ENCODE assay signal across 21 cellular contexts in genomic region chr1:205780335-205780734, GRCh38. TPM values are rescaled to one million over a fixed set of nuclear protein-coding genes. Genes with fewer than 3 reads are reported as not detected.
A peak's percentile ranks its signal among the peaks of the same experiment; 100 is the strongest.
DNase-seq lines count a peak whose midpoint lies in the region; ATAC-seq, FAIRE-seq and TF ChIP-seq lines count a peak whose summit lies in the region.
"Had no signal": no experiment of that assay in that cellular context is flagged by ENCODE, and none has a peak within 500 bp of the region (broad histone marks: within the 10 kb centered on the region; RNA-seq: fewer than 3 reads in every experiment).

No MANE protein-coding gene starts in this region.

- intact Hi-C loops in K562 (cut with micrococcal nuclease), result loop anchor here (10.0 kb wide), 1 partner anchor 186 kb away; no protein-coding TSS in a partner anchor

- no peak overlapping the region for H3K27ac ChIP-seq in CD4-positive, CD25-positive, alpha-beta regulatory T cell (ENCODE audit: insufficient read depth, low read length, poor library complexity, severe bottlenecking)
- H3K27ac ChIP-seq in K562 (ENCODE audit: extremely low read depth, low read depth, low read length), result no peak overlapping the region

- TF ChIP-seq EP300 in K562 (IDR thresholded peaks at IDR 0.05; ENCODE audit: low read length), result no peak

- in situ Hi-C loops in K562 (cut with MboI), result no loop called here

- no peaks in the 10 kb centered on the region for H3K9me3 ChIP-seq in CD4-positive, CD25-positive, alpha-beta regulatory T cell (ENCODE audit: control insufficient read depth in 2 of 2, low read length in 2 of 2)
- H3K9me3 ChIP-seq in K562 (replicated peaks; ENCODE audit: control insufficient read depth, insufficient read depth, low read depth, low read length), result 0 out of 2 replicates have a peak, but pooled peaks cover 4% of the 10 kb centered on the region
- H3K9me3 ChIP-seq: Caco-2 had no signal

- no peaks in the 10 kb centered on the region for H3K36me3 ChIP-seq in CD4-positive, CD25-positive, alpha-beta regulatory T cell (ENCODE audit: control insufficient read depth, insufficient read depth, low read length)
- no peaks in the 10 kb centered on the region for H3K36me3 ChIP-seq in K562 (ENCODE audit: control insufficient read depth, insufficient read depth, low read length)
- H3K36me3 ChIP-seq: BLaER1 treated with 17β-estradiol and CSF1 and Interleukin-3, amounts not matched to agents 10 nM and 100 nM had no signal

- WGBS in K562 (ENCODE audit: insufficient coverage, low coverage, missing lambda C conversion rate), result 19% methylated on average over 5 of the region's 5 CpGs

- H3K9me3 Mint-ChIP-seq in activated naive CD8-positive, alpha-beta T cell (ENCODE audit: low read depth), result no peaks in the 10 kb centered on the region
- no peaks in the 10 kb centered on the region for H3K9me3 Mint-ChIP-seq in activated naive CD8-positive, alpha-beta T cell treated with anti-CD3 and anti-CD28 coated beads for 36 hours
- no peaks in the 10 kb centered on the region for H3K9me3 Mint-ChIP-seq in CD4-positive, CD25-positive, alpha-beta regulatory T cell
- H3K9me3 Mint-ChIP-seq in stimulated activated effector memory CD8-positive, alpha-beta T cell treated with anti-CD3 and anti-CD28 coated beads, Interleukin-12 subunit alpha, Interleukin-12 subunit beta, amount 100 ng/mL, for 72 hours, result no peaks in the 10 kb centered on the region
- H3K9me3 Mint-ChIP-seq: HFFc6, IgD-negative memory B cell had no signal

- H3K27ac Mint-ChIP-seq in activated naive CD8-positive, alpha-beta T cell, result peak overlapping the region; percentile 34
- no peak overlapping the region for H3K27ac Mint-ChIP-seq in activated naive CD8-positive, alpha-beta T cell treated with anti-CD3 and anti-CD28 coated beads for 36 hours
- peak overlapping the region in 2 of 3 donors; percentile 47 to 66 for H3K27ac Mint-ChIP-seq in CD4-positive, CD25-positive, alpha-beta regulatory T cell
- H3K27ac Mint-ChIP-seq in stimulated activated effector memory CD8-positive, alpha-beta T cell treated with anti-CD3 and anti-CD28 coated beads, Interleukin-12 subunit alpha, Interleukin-12 subunit beta, amount 100 ng/mL, for 72 hours, result peak overlapping the region; percentile 67
- H3K27ac Mint-ChIP-seq: GM23338, HFFc6 had no signal

- no peaks in the 10 kb centered on the region for H3K9me1 ChIP-seq in K562 (ENCODE audit: control insufficient read depth, insufficient read depth, low read length)

- H3K79me2 ChIP-seq in K562 (ENCODE audit: control insufficient read depth, insufficient read depth, low read length), result no peaks in the 10 kb centered on the region

- TF ChIP-seq POLR2A in K562 (conservative IDR thresholded peaks at IDR 0.05), result no peak

- TF ChIP-seq CTCF in K562 (IDR thresholded peaks at IDR 0.05 in 2 of 3, conservative IDR thresholded peaks at IDR 0.05 in 1 of 3; ENCODE audit: insufficient read depth in 2 of 3, low read depth in 1 of 3, low read length in 3 of 3) (no peak), GM10248 (IDR thresholded peaks at IDR 0.05; ENCODE audit: control extremely low read depth, extremely low read depth, low read depth, missing control alignments) (no peak)

- BruUV-seq in K562 (replicated peaks; lab: Mats Ljungman, UMichigan), result no TSS peak

- no peak overlapping the region for H3K4me2 ChIP-seq in K562 (ENCODE audit: insufficient read depth, low read length)
- H3K4me2 ChIP-seq: GM23338 had no signal

- H3K9ac ChIP-seq in K562 (ENCODE audit: insufficient read depth in 1 of 2, low read depth in 2 of 2, low read length in 2 of 2), result no peak overlapping the region
- H3K9ac ChIP-seq: BLaER1 treated with 17β-estradiol and CSF1 and Interleukin-3, amounts not matched to agents 10 nM and 100 nM had no signal

- CTCF ChIA-PET in K562 (lab: Yijun Ruan, JAX; ENCODE audit: low intra/inter-chr PET ratio) (interaction anchor here (0.6 kb wide), 1 partner anchor 11 kb away, joined by 5 read pairs; no protein-coding TSS in a partner anchor), GM10248 (lab: Yijun Ruan, JAX) (interaction anchor here (1.0 to 2.8 kb wide), 3 partner anchors 12 to 197 kb away, joined by 3 to 9 read pairs (median 4); no protein-coding TSS in a partner anchor)

- no peaks in the 10 kb centered on the region for H4K20me1 ChIP-seq in K562 (replicated peaks; ENCODE audit: control insufficient read depth, insufficient read depth, low read length)
- H4K20me1 ChIP-seq: BLaER1 treated with 17β-estradiol and CSF1 and Interleukin-3, amounts not matched to agents 10 nM and 100 nM had no signal

- FAIRE-seq in K562 (lab: Jason Lieb, UNC), result no peak
- FAIRE-seq: D721Med, G401.6, GM12892, GM18507, H54, HTR-8/SVneo had no signal

- no peak for DNase-seq in activated naive CD8-positive, alpha-beta T cell treated with anti-CD3 and anti-CD28 coated beads for 36 hours
- no peak for DNase-seq in CD4-positive, CD25-positive, alpha-beta regulatory T cell
- DNase-seq in K562 (ENCODE audit: extremely low read depth in 1 of 4, low spot score in 3 of 4) (no peak), HuH-7.5 (ENCODE audit: low spot score) (no peak), NCI-H510A treated with DMSO at 0.1 percent for 48 hours (lab: John Stamatoyannopoulos, UW) (no peak), GM10248 (ENCODE audit: extremely low spot score) (no peak)
- DNase-seq in stimulated activated effector memory CD8-positive, alpha-beta T cell treated with anti-CD3 and anti-CD28 coated beads, Interleukin-12 subunit alpha, Interleukin-12 subunit beta, amount 100 ng/mL, for 72 hours (ENCODE audit: low spot score in 2 of 2), result no peak
- DNase-seq: 8988T, Caco-2, HCEC 1CT, HFFc6 had no signal

- H3K27me3 Mint-ChIP-seq in activated naive CD8-positive, alpha-beta T cell, result no peaks in the 10 kb centered on the region
- H3K27me3 Mint-ChIP-seq in activated naive CD8-positive, alpha-beta T cell treated with anti-CD3 and anti-CD28 coated beads for 36 hours, result no peaks in the 10 kb centered on the region
- H3K27me3 Mint-ChIP-seq in CD4-positive, CD25-positive, alpha-beta regulatory T cell, result no peaks in the 10 kb centered on the region
- H3K27me3 Mint-ChIP-seq: IgD-negative memory B cell had no signal

- ATAC-seq in CD4-positive, CD25-positive, alpha-beta regulatory T cell (ENCODE audit: low read depth in 2 of 2), result no peak
- ATAC-seq in K562, result no peak
- no peak for ATAC-seq in stimulated activated effector memory CD8-positive, alpha-beta T cell treated with anti-CD3 and anti-CD28 coated beads, Interleukin-12 subunit alpha, Interleukin-12 subunit beta, amount 100 ng/mL, for 72 hours
- ATAC-seq: GM23338 had no signal

- no peak for TF ChIP-seq RAD21 in K562 (CRISPR knock-in tag; conservative IDR thresholded peaks at IDR 0.05 in 1 of 2, IDR thresholded peaks at IDR 0.05 in 1 of 2)

- H2AFZ ChIP-seq in K562 (ENCODE audit: low read depth, low read length), result no peak overlapping the region
- H2AFZ ChIP-seq: GM23338 had no signal

- peaks cover 15% of the 10 kb centered on the region for H3K4me1 ChIP-seq in CD4-positive, CD25-positive, alpha-beta regulatory T cell (ENCODE audit: control insufficient read depth, insufficient read depth, low read length, poor library complexity, severe bottlenecking)
- peaks cover 0 to 6% of the 10 kb centered on the region in 2 experiments; a peak in 2 of 5 replicates for H3K4me1 ChIP-seq in K562 (replicated peaks in 1 of 2; ENCODE audit: control insufficient read depth in 2 of 2, insufficient read depth in 2 of 2, low read length in 2 of 2)
- H3K4me1 ChIP-seq: Caco-2 had no signal

- POLR2A ChIA-PET in K562 (lab: Yijun Ruan, JAX), result interaction anchor here (0.6 kb wide), 1 partner anchor 1907 kb away, joined by 3 read pairs; no protein-coding TSS in a partner anchor
- POLR2A ChIA-PET in GM10248 (lab: Yijun Ruan, JAX), result interaction anchor here (0.6 kb wide), 1 partner anchor 118 kb away, joined by 4 read pairs; no protein-coding TSS in a partner anchor

- peaks cover 15% of the 10 kb centered on the region for H3K4me1 Mint-ChIP-seq in activated naive CD8-positive, alpha-beta T cell (ENCODE audit: low read depth)
- peaks cover 21% of the 10 kb centered on the region for H3K4me1 Mint-ChIP-seq in activated naive CD8-positive, alpha-beta T cell treated with anti-CD3 and anti-CD28 coated beads for 36 hours
- peaks cover 4 to 22% (median 13%) of the 10 kb centered on the region in 4 donors for H3K4me1 Mint-ChIP-seq in CD4-positive, CD25-positive, alpha-beta regulatory T cell
- H3K4me1 Mint-ChIP-seq in stimulated activated effector memory CD8-positive, alpha-beta T cell treated with anti-CD3 and anti-CD28 coated beads, Interleukin-12 subunit alpha, Interleukin-12 subunit beta, amount 100 ng/mL, for 72 hours, result peaks cover 25% of the 10 kb centered on the region
- H3K4me1 Mint-ChIP-seq: GM23338 had no signal

- H3K27me3 ChIP-seq in CD4-positive, CD25-positive, alpha-beta regulatory T cell (ENCODE audit: control insufficient read depth, insufficient read depth, low read length), result no peaks in the 10 kb centered on the region
- no peaks in the 10 kb centered on the region; a peak in 2 of 5 replicates for H3K27me3 ChIP-seq in K562 (ENCODE audit: control insufficient read depth in 2 of 2, insufficient read depth in 2 of 2, low read length in 2 of 2)
- H3K27me3 ChIP-seq: BLaER1 treated with 17β-estradiol and CSF1 and Interleukin-3, amounts not matched to agents 10 nM and 100 nM had no signal

- no peak overlapping the region for H3K4me3 Mint-ChIP-seq in activated naive CD8-positive, alpha-beta T cell
- no peak overlapping the region for H3K4me3 Mint-ChIP-seq in activated naive CD8-positive, alpha-beta T cell treated with anti-CD3 and anti-CD28 coated beads for 36 hours
- H3K4me3 Mint-ChIP-seq in CD4-positive, CD25-positive, alpha-beta regulatory T cell, result no peak overlapping the region
- H3K4me3 Mint-ChIP-seq in stimulated activated effector memory CD8-positive, alpha-beta T cell treated with anti-CD3 and anti-CD28 coated beads, Interleukin-12 subunit alpha, Interleukin-12 subunit beta, amount 100 ng/mL, for 72 hours, result no peak overlapping the region
- H3K4me3 Mint-ChIP-seq: GM23338, HFFc6, IgD-negative memory B cell had no signal

- no peak overlapping the region for H3K4me3 ChIP-seq in CD4-positive, CD25-positive, alpha-beta regulatory T cell (ENCODE audit: low read depth, low read length)
- no peak overlapping the region for H3K4me3 ChIP-seq in K562
- H3K4me3 ChIP-seq: BLaER1 treated with 17β-estradiol and CSF1 and Interleukin-3, amounts not matched to agents 10 nM and 100 nM; GM23338 had no signal

- no peaks in the 10 kb centered on the region for H3K36me3 Mint-ChIP-seq in activated naive CD8-positive, alpha-beta T cell
- H3K36me3 Mint-ChIP-seq in activated naive CD8-positive, alpha-beta T cell treated with anti-CD3 and anti-CD28 coated beads for 36 hours, result no peaks in the 10 kb centered on the region
- no peaks in the 10 kb centered on the region for H3K36me3 Mint-ChIP-seq in CD4-positive, CD25-positive, alpha-beta regulatory T cell
- peaks cover 3% of the 10 kb centered on the region for H3K36me3 Mint-ChIP-seq in stimulated activated effector memory CD8-positive, alpha-beta T cell treated with anti-CD3 and anti-CD28 coated beads, Interleukin-12 subunit alpha, Interleukin-12 subunit beta, amount 100 ng/mL, for 72 hours
- H3K36me3 Mint-ChIP-seq: IgD-negative memory B cell had no signal

RNA-seq across cellular contexts. Expression of gene RAB29, which starts 5.1 kb away (rescaled TPM):
- 10 to 100 TPM; 31.0 to 31.7 TPM for total RNA-seq in activated naive CD8-positive, alpha-beta T cell treated with anti-CD3 and anti-CD28 coated beads for 36 hours
- total RNA-seq in CD4-positive, CD25-positive, alpha-beta regulatory T cell, result 37.0 TPM
- polyA plus RNA-seq in CD4-positive, CD25-positive, alpha-beta regulatory T cell, result 100 to 1,000 TPM in 1 of 4 donors, 10 to 100 TPM in 3; 94.9 to 119 (median 98.6) TPM
- 9.7 and 12.5 TPM in 2 replicates for total RNA-seq in K562 (2011; cell fraction: chromatin; rRNA removed; ENCODE audit: low replicate concordance)
- total RNA-seq in K562 (2011; cell fraction: nucleolus; rRNA removed), result 7.2 and 7.7 TPM in 2 replicates
- total RNA-seq in K562 (2011; cell fraction: nucleoplasm; rRNA removed), result 8.9 and 11.8 TPM in 2 replicates
- total RNA-seq in K562 (2014; rRNA removed) (6.9 and 7.7 TPM in 2 replicates), K562 (2014; rRNA removed; fragmentation: Illumina TruSeq; extraction: Trizol) (8.5 and 10.2 TPM in 2 replicates), K562 (2015; rRNA removed; fragmentation: Illumina TruSeq; extraction: Trizol) (9.9 and 11.5 TPM in 2 replicates), K562 (2021) (7.8 and 8.0 TPM in 2 replicates)
- polyA plus RNA-seq in K562 (2011; rRNA removed) (9.9 and 17.6 TPM in 2 replicates), K562 (2014; fragmentation: Illumina TruSeq; extraction: Trizol) (11.1 and 13.9 TPM in 2 replicates), K562 (2014; fragmentation: Nextera tagmentation; extraction: Ambion mirVana) (1 to 10 TPM; 6.3 to 7.5 TPM), K562 (2014; rRNA removed) (7.2 and 10.8 TPM in 2 replicates)
- polyA plus RNA-seq in K562 (2011; cell fraction: cytosol; rRNA removed), result 11.0 and 14.5 TPM in 2 replicates
- polyA plus RNA-seq in K562 (2011; cell fraction: nucleus; rRNA removed), result 7.4 and 13.4 TPM in 2 replicates
- polyA plus RNA-seq in K562 (2012), result 11.1 and 11.3 TPM in 2 replicates
- 6.1 and 11.9 TPM in 2 replicates for polyA minus RNA-seq in K562 (2011; rRNA and poly(A)+ RNA removed)
- polyA minus RNA-seq in K562 (2011; cell fraction: cytosol; rRNA and poly(A)+ RNA removed), result 3.5 and 7.2 TPM in 2 replicates
- polyA minus RNA-seq in K562 (2011; cell fraction: nucleus; rRNA and poly(A)+ RNA removed), result 4.1 and 4.8 TPM in 2 replicates

RNA-seq across cellular contexts. Expression of gene NUCKS1, which starts 30.4 kb away (rescaled TPM):
- total RNA-seq in activated naive CD8-positive, alpha-beta T cell treated with anti-CD3 and anti-CD28 coated beads for 36 hours, result 100 to 1,000 TPM; 174 TPM
- total RNA-seq in CD4-positive, CD25-positive, alpha-beta regulatory T cell, result 72.0 TPM
- 10 to 100 TPM; 12.9 to 15.8 (median 13.3) TPM for polyA plus RNA-seq in CD4-positive, CD25-positive, alpha-beta regulatory T cell
- total RNA-seq in K562 (2011; cell fraction: chromatin; rRNA removed; ENCODE audit: low replicate concordance), result 27.6 and 204 TPM in 2 replicates
- total RNA-seq in K562 (2011; cell fraction: nucleolus; rRNA removed), result 10.8 and 27.2 TPM in 2 replicates
- 57.1 and 92.6 TPM in 2 replicates for total RNA-seq in K562 (2011; cell fraction: nucleoplasm; rRNA removed)
- total RNA-seq in K562 (2014; rRNA removed), result 81.9 and 87.5 TPM in 2 replicates
- 232 and 280 TPM in 2 replicates for total RNA-seq in K562 (2014; rRNA removed; fragmentation: Illumina TruSeq; extraction: Trizol)
- total RNA-seq in K562 (2015; rRNA removed; fragmentation: Illumina TruSeq; extraction: Trizol), result 236 and 244 TPM in 2 replicates
- 201 and 216 TPM in 2 replicates for total RNA-seq in K562 (2021)
- 117 and 149 TPM in 2 replicates for polyA plus RNA-seq in K562 (2011; rRNA removed)
- polyA plus RNA-seq in K562 (2011; cell fraction: cytosol; rRNA removed), result 32.1 and 83.7 TPM in 2 replicates
- polyA plus RNA-seq in K562 (2011; cell fraction: nucleus; rRNA removed), result 19.9 and 37.5 TPM in 2 replicates
- 80.3 and 120 TPM in 2 replicates for polyA plus RNA-seq in K562 (2012)
- polyA plus RNA-seq in K562 (2014; fragmentation: Illumina TruSeq; extraction: Trizol), result 167 and 177 TPM in 2 replicates
- polyA plus RNA-seq in K562 (2014; fragmentation: Nextera tagmentation; extraction: Ambion mirVana), result 10 to 100 TPM; 66.7 to 83.4 TPM
- polyA plus RNA-seq in K562 (2014; rRNA removed), result 94.4 and 95.1 TPM in 2 replicates
- 303 and 322 TPM in 2 replicates for polyA minus RNA-seq in K562 (2011; rRNA and poly(A)+ RNA removed)
- 85.8 and 115 TPM in 2 replicates for polyA minus RNA-seq in K562 (2011; cell fraction: cytosol; rRNA and poly(A)+ RNA removed)
- polyA minus RNA-seq in K562 (2011; cell fraction: nucleus; rRNA and poly(A)+ RNA removed), result 23.7 and 70.9 TPM in 2 replicates

RNA-seq across cellular contexts. Expression of gene SLC41A1, which starts 32.7 kb away (rescaled TPM):
- total RNA-seq in activated naive CD8-positive, alpha-beta T cell treated with anti-CD3 and anti-CD28 coated beads for 36 hours, result 10 to 100 TPM; 31.5 to 31.6 TPM
- total RNA-seq in CD4-positive, CD25-positive, alpha-beta regulatory T cell, result 33.2 TPM
- polyA plus RNA-seq in CD4-positive, CD25-positive, alpha-beta regulatory T cell, result 10 to 100 TPM; 10.8 to 18.5 (median 13.4) TPM
- total RNA-seq in K562 (2011; cell fraction: chromatin; rRNA removed; ENCODE audit: low replicate concordance), result 37.1 and 52.9 TPM in 2 replicates
- total RNA-seq in K562 (2011; cell fraction: nucleolus; rRNA removed), result 32.9 and 38.7 TPM in 2 replicates
- 41.1 and 61.4 TPM in 2 replicates for total RNA-seq in K562 (2011; cell fraction: nucleoplasm; rRNA removed)
- total RNA-seq in K562 (2014; rRNA removed), result 6.8 and 7.7 TPM in 2 replicates
- total RNA-seq in K562 (2014; rRNA removed; fragmentation: Illumina TruSeq; extraction: Trizol), result 13.4 and 13.5 TPM in 2 replicates
- 8.0 and 8.4 TPM in 2 replicates for total RNA-seq in K562 (2015; rRNA removed; fragmentation: Illumina TruSeq; extraction: Trizol)
- total RNA-seq in K562 (2021), result 17.2 and 20.5 TPM in 2 replicates
- 23.2 and 29.3 TPM in 2 replicates for polyA plus RNA-seq in K562 (2011; rRNA removed)
- polyA plus RNA-seq in K562 (2011; cell fraction: cytosol; rRNA removed), result 21.8 and 23.3 TPM in 2 replicates
- polyA plus RNA-seq in K562 (2011; cell fraction: nucleus; rRNA removed), result 32.7 and 46.6 TPM in 2 replicates
- 10.0 and 11.9 TPM in 2 replicates for polyA plus RNA-seq in K562 (2012)
- polyA plus RNA-seq in K562 (2014; fragmentation: Illumina TruSeq; extraction: Trizol), result 21.0 and 26.8 TPM in 2 replicates
- polyA plus RNA-seq in K562 (2014; fragmentation: Nextera tagmentation; extraction: Ambion mirVana), result 1 to 10 TPM; 4.1 to 5.5 TPM
- polyA plus RNA-seq in K562 (2014; rRNA removed), result 11.4 and 12.2 TPM in 2 replicates
- 15.4 and 21.7 TPM in 2 replicates for polyA minus RNA-seq in K562 (2011; rRNA and poly(A)+ RNA removed)
- polyA minus RNA-seq in K562 (2011; cell fraction: cytosol; rRNA and poly(A)+ RNA removed), result 8.3 and 13.1 TPM in 2 replicates
- polyA minus RNA-seq in K562 (2011; cell fraction: nucleus; rRNA and poly(A)+ RNA removed), result 9.1 and 9.7 TPM in 2 replicates
